8 cellular contexts compared by ENCODE assay signal in the genomic region with DNA sequence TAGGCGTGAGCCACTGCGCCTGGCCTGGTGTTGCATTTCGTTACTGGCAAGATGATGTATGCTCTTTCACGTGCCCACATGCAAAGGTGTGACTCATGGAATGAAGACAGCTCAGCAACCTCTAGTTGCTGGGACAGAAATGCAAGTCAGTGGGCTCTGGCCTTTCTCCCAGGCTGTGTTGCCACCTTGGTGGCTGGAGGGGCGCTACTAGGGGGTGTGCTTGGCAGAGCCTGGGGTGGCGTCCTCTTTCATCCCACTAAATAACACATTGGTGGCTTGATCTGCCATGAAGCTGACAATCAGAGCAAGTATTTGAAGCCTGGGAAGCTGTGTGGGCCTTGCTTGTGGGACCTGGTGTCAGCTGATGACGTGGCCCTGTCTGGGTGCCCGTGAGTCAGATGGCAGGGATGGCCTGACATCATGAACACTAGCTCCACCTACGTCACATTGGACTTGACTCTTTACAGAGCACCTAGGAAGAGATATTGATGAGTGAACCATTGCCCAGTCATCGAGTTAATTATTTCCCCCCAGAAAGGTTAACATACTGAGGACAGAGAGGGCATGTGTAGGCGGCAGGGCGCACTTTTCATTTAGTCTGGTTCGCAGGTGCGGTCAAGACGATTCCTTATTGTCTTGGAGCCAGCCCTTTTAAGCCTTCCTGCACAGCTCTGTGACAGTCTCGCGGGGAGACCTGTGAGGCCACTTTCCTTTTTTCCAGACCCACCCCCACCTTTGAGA. TPM values are rescaled to one million over a fixed set of nuclear protein-coding genes. Genes with fewer than 3 reads are reported as not detected.
DNase-seq lines count a peak whose midpoint lies in the region; ATAC-seq, FAIRE-seq and TF ChIP-seq lines count a peak whose summit lies in the region.

No MANE protein-coding gene starts in this region.

- H3K36me3 ChIP-seq in PC-3 (ENCODE audit: low read depth, low read length) (no peaks in the 10 kb centered on the region), brain microvascular endothelial cell (replicated peaks) (no peaks in the 10 kb centered on the region), pancreas (no peaks in the 10 kb centered on the region), thyroid gland (no peaks in the 10 kb centered on the region), tibial nerve (no peaks in the 10 kb centered on the region)

- H3K79me2 ChIP-seq in PC-3 (ENCODE audit: low read length), result no peaks in the 10 kb centered on the region

- H3K27me3 ChIP-seq in PC-3 (ENCODE audit: low read length) (no peaks in the 10 kb centered on the region), brain microvascular endothelial cell (replicated peaks) (no peaks in the 10 kb centered on the region), pancreas (no peaks in the 10 kb centered on the region), thyroid gland (no peaks in the 10 kb centered on the region), tibial nerve (no peaks in the 10 kb centered on the region)

- no peaks in the 10 kb centered on the region for H3K9me2 ChIP-seq in PC-3 (replicated peaks; ENCODE audit: low read length)

- H2AFZ ChIP-seq in PC-3 (ENCODE audit: low read length), result no peak overlapping the region; the same call in 1 of the 2 replicates

- H3K4me3 ChIP-seq in PC-3 (ENCODE audit: low read length) (no peak overlapping the region), brain microvascular endothelial cell (ENCODE audit: low read depth, low read length) (peak overlapping the region; percentile 5), pancreas (no peak overlapping the region), thyroid gland (replicated peaks in 1 of 3) (no peak overlapping the region), tibial nerve (no peak overlapping the region)

- no TSS peak for BruUV-seq in PC-3 (replicated peaks; lab: Mats Ljungman, UMichigan)

- 60 to 70% methylated on average over 17 of the region's 17 CpGs for WGBS in pancreas, 2 donors
- 74 to 78% methylated on average over 15 to 17 of the region's 17 CpGs for WGBS in thyroid gland, 2 donors
- 76 to 79% methylated on average over 17 of the region's 17 CpGs for whole genome bisulfite sequencing in tibial nerve, 2 donors

- TF ChIP-seq CTCF in PC-3 (conservative IDR thresholded peaks at IDR 0.05; ENCODE audit: low read depth, low read length) (no peak), brain microvascular endothelial cell (IDR thresholded peaks at IDR 0.05; ENCODE audit: low read depth, low read length, missing control alignments) (no peak), pancreas (IDR thresholded peaks at IDR 0.05) (no peak), thyroid gland (IDR thresholded peaks at IDR 0.05) (no peak), tibial nerve (IDR thresholded peaks at IDR 0.05) (no peak)

- no peaks in the 10 kb centered on the region for H4K20me1 ChIP-seq in PC-3 (ENCODE audit: low read length)

- CTCF ChIA-PET in PC-3 (lab: Charles Lee), result interaction anchor here (0.6 to 1.0 kb wide), 3 partner anchors 324 to 1473 kb away, joined by 3 to 4 read pairs (median 3); no protein-coding TSS in a partner anchor

- no peaks in the 10 kb centered on the region for H3K4me1 ChIP-seq in PC-3 (ENCODE audit: insufficient read depth, low read length)
- H3K4me1 ChIP-seq in pancreas, result peaks cover 0 to 5% (median 0%) of the 10 kb centered on the region in 3 donors
- peaks cover 3 to 9% of the 10 kb centered on the region in 2 donors for H3K4me1 ChIP-seq in thyroid gland
- H3K4me1 ChIP-seq in tibial nerve, result peaks cover 0 to 38% (median 4%) of the 10 kb centered on the region in 4 donors

- DNase-seq in EL (peak; percentile 49), PC-3 (peak; percentile 17), brain microvascular endothelial cell (peak; percentile 78), pancreas (no peak), thyroid gland (no peak), tibial nerve (ENCODE audit: low spot score in 2 of 2) (no peak), germinal center (ENCODE audit: low spot score) (no peak)

- FAIRE-seq in pancreas (lab: Jason Lieb, UNC), result no peak

- intact Hi-C loops in PC-3 (cut with micrococcal nuclease) (loop anchor here (1.0 to 5.0 kb wide), 4 partner anchors 262 to 857 kb away; no protein-coding TSS in a partner anchor), pancreas (cut with DNase I) (no loop called here), thyroid gland (cut with DNase I) (loop anchor here (5.0 to 10.0 kb wide), 3 partner anchors 329 to 862 kb away; partner anchors contain the start of gene ZIC2)

- POLR2A ChIA-PET in PC-3 (lab: Charles Lee; ENCODE audit: unreplicated experiment), result no interaction called here

- H3K9me3 ChIP-seq in PC-3 (ENCODE audit: low read length) (no peaks in the 10 kb centered on the region), pancreas (no peaks in the 10 kb centered on the region), thyroid gland (no peaks in the 10 kb centered on the region), tibial nerve (no peaks in the 10 kb centered on the region)

- no peak overlapping the region for H3K9ac ChIP-seq in PC-3 (ENCODE audit: low read length)

- TF ChIP-seq EP300 in tibial nerve (IDR thresholded peaks at IDR 0.05), result no peak

- no peaks in the 10 kb centered on the region for H3F3A ChIP-seq in PC-3 (ENCODE audit: low read length, unreplicated experiment)

- TF ChIP-seq POLR2A in thyroid gland (IDR thresholded peaks at IDR 0.05) (no peak), tibial nerve (IDR thresholded peaks at IDR 0.05) (no peak)

- H3K4me2 ChIP-seq in PC-3 (ENCODE audit: low read length), result peak overlapping the region; percentile 41; the same call in 1 of the 2 replicates

- in situ Hi-C loops in brain microvascular endothelial cell (cut with HindIII; ENCODE audit: low pct_ligation_motif_present, low sequenced_read_pairs), result no loop called here

- H3K27ac ChIP-seq in PC-3 (ENCODE audit: low read length), result no peak overlapping the region
- H3K27ac ChIP-seq in brain microvascular endothelial cell, result peak overlapping the region; percentile 60
- no peak overlapping the region for H3K27ac ChIP-seq in pancreas
- H3K27ac ChIP-seq in thyroid gland, result no peak overlapping the region
- H3K27ac ChIP-seq in tibial nerve, result no peak overlapping the region

- ATAC-seq in PC-3 (peak; percentile 55), pancreas (peak in 3 of 4 donors; percentile 23 to 55 (median 32)), HG03135 (IDR thresholded peaks at IDR 0.05; ENCODE audit: unreplicated experiment) (no peak)

RNA-seq across cellular contexts. Expression of gene CLYBL, which starts 49.0 kb away (rescaled TPM):
- total RNA-seq in PC-3 (2014; rRNA removed) (3.4 TPM in 1 of 2 replicates, not detected in the other), pancreas (1 to 10 TPM; 3.9 to 5.9 (median 5.4) TPM), thyroid gland (10 to 100 TPM in 3 of 4 donors, 1 to 10 TPM in 1; 7.6 to 26.0 (median 13.3) TPM), tibial nerve (10 to 100 TPM in 1 of 4 donors, 1 to 10 TPM in 3; 1.6 to 28.0 (median 3.5) TPM)
- 1 to 10 TPM; 4.3 to 6.8 TPM for polyA plus RNA-seq in pancreas

Comparison
In these comparisons a context has a peak if more than half of its experiments do, and no peak if none do; other contexts are left out.
1. DNase-seq: peak in EL (single experiment), PC-3 (single experiment) and brain microvascular endothelial cell (single experiment); none in pancreas (0 of 6), thyroid gland (0 of 2), tibial nerve (0 of 2) and germinal center (single experiment).
2. intact Hi-C loops: an anchor here in PC-3 (1.0 to 5.0 kb wide) and thyroid gland (5.0 to 10.0 kb wide); none called in pancreas.